ENCODE assay signal across 8 cellular contexts in the genomic region with DNA sequence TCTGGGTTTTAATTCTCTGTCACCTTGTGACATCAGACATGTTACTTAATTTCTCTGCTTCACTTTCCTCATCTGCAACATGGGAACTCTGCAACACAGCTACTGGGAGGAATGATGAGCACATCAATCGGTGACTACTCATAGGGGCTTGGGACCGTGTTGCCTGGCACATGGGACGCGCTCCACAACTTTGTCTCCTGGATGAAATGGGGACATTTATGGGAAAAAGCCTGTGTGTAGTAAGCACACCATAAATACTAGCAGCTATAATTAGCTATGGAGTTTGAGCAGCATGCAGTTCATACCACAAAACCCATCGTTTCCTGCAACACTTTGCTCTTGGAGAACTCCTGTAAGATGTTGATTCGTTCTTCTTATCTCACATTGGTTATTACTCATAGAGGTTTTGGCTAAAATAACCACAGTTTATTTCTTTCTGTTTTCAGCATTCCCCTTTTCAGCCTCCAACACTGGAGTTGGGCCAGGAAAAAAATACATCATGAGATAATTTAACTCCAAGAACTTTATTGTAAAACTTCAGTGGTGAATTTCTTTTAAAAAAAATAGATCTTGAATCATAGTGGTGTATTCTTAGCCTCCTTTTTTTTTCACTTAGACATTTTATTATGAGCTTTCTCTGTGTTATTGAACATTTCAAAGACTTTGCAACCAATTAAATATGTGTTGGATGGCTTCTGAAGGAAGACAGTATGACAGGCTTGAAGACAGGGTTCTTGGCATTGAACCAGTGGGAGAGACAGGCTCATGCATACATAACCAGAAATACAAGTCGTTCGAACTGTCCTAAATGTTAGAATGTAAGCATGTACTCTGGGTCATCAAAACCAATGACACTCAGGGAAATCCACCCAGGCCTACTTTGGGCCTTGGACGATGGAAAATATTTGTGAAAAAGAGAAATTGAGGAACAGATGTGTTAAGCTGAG.
A peak's percentile ranks its signal among the peaks of the same experiment; 100 is the strongest.
DNase-seq lines count a peak whose midpoint lies in the region; ATAC-seq and TF ChIP-seq lines count a peak whose summit lies in the region.

No MANE protein-coding gene starts in this region.

- no peaks in the 10 kb centered on the region for H3K27me3 Mint-ChIP-seq in CD8-positive, alpha-beta T cell (ENCODE audit: low read depth)
- no peaks in the 10 kb centered on the region for H3K27me3 Mint-ChIP-seq in activated B cell treated with CpG ODN at 0.5 μM for 24 hours
- H3K27me3 Mint-ChIP-seq in stimulated activated naive B cell treated with anti-CD40 and anti-IgM and Interleukin-4, amounts not matched to agents 10 μg/mL and 1 μg/mL and 100 μg/mL, for 72 hours, result no peaks in the 10 kb centered on the region

- POLR2A ChIA-PET in CD8-positive, alpha-beta T cell (lab: Charles Lee), result interaction anchor here (0.7 to 4.4 kb wide), 23 partner anchors 9 to 546 kb away, joined by 3 to 29 read pairs (median 5); partner anchors contain the start of genes CPSF2, GOLGA5, NDUFB1 and RIN3
- POLR2A ChIA-PET in activated B cell treated with CpG ODN at 0.5 μM for 24 hours (lab: Charles Lee), result interaction anchor here (0.8 to 1.3 kb wide), 4 partner anchors 9 to 66 kb away, joined by 3 to 7 read pairs (median 4); no protein-coding TSS in a partner anchor

- peak; percentile 75 for ATAC-seq in CD8-positive, alpha-beta T cell
- peak; percentile 43 for ATAC-seq in HG03095 (IDR thresholded peaks at IDR 0.05; ENCODE audit: unreplicated experiment)
- ATAC-seq in activated B cell treated with CpG ODN at 0.5 μM for 24 hours (ENCODE audit: low read depth), result no peak
- peak; percentile 77 for ATAC-seq in Right ventricle myocardium superior (ENCODE audit: poor library complexity)
- ATAC-seq in stimulated activated naive B cell treated with anti-CD40 and anti-IgM and Interleukin-4, amounts not matched to agents 10 μg/mL and 1 μg/mL and 100 μg/mL, for 72 hours (replicated peaks), result peak; percentile 36 to 49

- H3K27me3 ChIP-seq in CD8-positive, alpha-beta T cell (ENCODE audit: insufficient read depth, low read length), result no peaks in the 10 kb centered on the region

- intact Hi-C loops in CD8-positive, alpha-beta T cell (cut with DNase I, micrococcal nuclease), result loop anchor here (1.0 to 5.0 kb wide), 6 partner anchors 29 to 71 kb away; no protein-coding TSS in a partner anchor
- intact Hi-C loops in activated B cell treated with CpG ODN at 0.5 μM for 24 hours (cut with micrococcal nuclease), result no loop called here
- intact Hi-C loops in Right ventricle myocardium superior (cut with DNase I), result no loop called here

- H3K4me1 ChIP-seq in CD8-positive, alpha-beta T cell (ENCODE audit: insufficient read depth, low read length), result peaks cover 98% of the 10 kb centered on the region

- peak in 5 of 7 experiments; percentile 26 to 64 (median 39) for DNase-seq in CD8-positive, alpha-beta T cell
- DNase-seq in activated B cell treated with CpG ODN at 0.5 μM for 24 hours (no peak), Right ventricle myocardium superior (no peak), COLO668 (lab: John Stamatoyannopoulos, UW; ENCODE audit: unreplicated experiment) (no peak), NCI-H1694 (lab: John Stamatoyannopoulos, UW) (no peak), NAMALWA (ENCODE audit: low spot score) (no peak)
- DNase-seq in stimulated activated naive B cell treated with anti-CD40 and anti-IgM and Interleukin-4, amounts not matched to agents 10 μg/mL and 1 μg/mL and 100 μg/mL, for 72 hours, result no peak

- peaks cover 97% of the 10 kb centered on the region for H3K4me1 Mint-ChIP-seq in CD8-positive, alpha-beta T cell (ENCODE audit: low read depth)
- peaks cover 79% of the 10 kb centered on the region for H3K4me1 Mint-ChIP-seq in activated B cell treated with CpG ODN at 0.5 μM for 24 hours
- peaks cover 62 to 81% of the 10 kb centered on the region in 2 donors for H3K4me1 Mint-ChIP-seq in stimulated activated naive B cell treated with anti-CD40 and anti-IgM and Interleukin-4, amounts not matched to agents 10 μg/mL and 1 μg/mL and 100 μg/mL, for 72 hours

- H3K36me3 ChIP-seq in CD8-positive, alpha-beta T cell (ENCODE audit: insufficient read depth, low read length), result no peaks in the 10 kb centered on the region

- H3K4me3 Mint-ChIP-seq in CD8-positive, alpha-beta T cell, result peak overlapping the region; percentile 74
- peak overlapping the region; percentile 29 for H3K4me3 Mint-ChIP-seq in activated B cell treated with CpG ODN at 0.5 μM for 24 hours
- peak overlapping the region in 1 of 2 donors; percentile 22 for H3K4me3 Mint-ChIP-seq in stimulated activated naive B cell treated with anti-CD40 and anti-IgM and Interleukin-4, amounts not matched to agents 10 μg/mL and 1 μg/mL and 100 μg/mL, for 72 hours

- H3K27ac ChIP-seq in CD8-positive, alpha-beta T cell (ENCODE audit: low read depth, low read length), result peak overlapping the region; percentile 22

- TF ChIP-seq CTCF in CD8-positive, alpha-beta T cell (IDR thresholded peaks at IDR 0.05), result no peak
- no peak for TF ChIP-seq CTCF in activated B cell treated with CpG ODN at 0.5 μM for 24 hours (IDR thresholded peaks at IDR 0.05)

- peak overlapping the region; percentile 38 for H3K4me3 ChIP-seq in CD8-positive, alpha-beta T cell (ENCODE audit: low read depth, low read length)

- peak overlapping the region; percentile 95 for H3K27ac Mint-ChIP-seq in CD8-positive, alpha-beta T cell
- no peak overlapping the region for H3K27ac Mint-ChIP-seq in activated B cell treated with CpG ODN at 0.5 μM for 24 hours
- peak overlapping the region; percentile 75 for H3K27ac Mint-ChIP-seq in stimulated activated naive B cell treated with anti-CD40 and anti-IgM and Interleukin-4, amounts not matched to agents 10 μg/mL and 1 μg/mL and 100 μg/mL, for 72 hours

- peaks cover 5% of the 10 kb centered on the region for H3K9me3 Mint-ChIP-seq in CD8-positive, alpha-beta T cell
- peaks cover 4% of the 10 kb centered on the region for H3K9me3 Mint-ChIP-seq in activated B cell treated with CpG ODN at 0.5 μM for 24 hours
- H3K9me3 Mint-ChIP-seq in stimulated activated naive B cell treated with anti-CD40 and anti-IgM and Interleukin-4, amounts not matched to agents 10 μg/mL and 1 μg/mL and 100 μg/mL, for 72 hours, result peaks cover 7% of the 10 kb centered on the region in 2 donors

- CTCF ChIA-PET in CD8-positive, alpha-beta T cell (lab: Charles Lee), result interaction anchor here (0.6 to 2.8 kb wide), 16 partner anchors 9 to 464 kb away, joined by 3 to 18 read pairs (median 4); no protein-coding TSS in a partner anchor
- CTCF ChIA-PET in activated B cell treated with CpG ODN at 0.5 μM for 24 hours (lab: Charles Lee), result interaction anchor here (1.1 to 5.0 kb wide), 7 partner anchors 9 to 100 kb away, joined by 3 to 61 read pairs (median 4); no protein-coding TSS in a partner anchor

- H3K36me3 Mint-ChIP-seq in CD8-positive, alpha-beta T cell, result peaks cover 11% of the 10 kb centered on the region
- H3K36me3 Mint-ChIP-seq in activated B cell treated with CpG ODN at 0.5 μM for 24 hours (ENCODE audit: low read depth), result peaks cover 6% of the 10 kb centered on the region
- peaks cover 14 to 46% of the 10 kb centered on the region in 2 donors for H3K36me3 Mint-ChIP-seq in stimulated activated naive B cell treated with anti-CD40 and anti-IgM and Interleukin-4, amounts not matched to agents 10 μg/mL and 1 μg/mL and 100 μg/mL, for 72 hours

- no peaks in the 10 kb centered on the region for H3K9me3 ChIP-seq in CD8-positive, alpha-beta T cell (ENCODE audit: low read length)

Comparison
In these comparisons a context has a peak if more than half of its experiments do, and no peak if none do; other contexts are left out.
1. DNase-seq: peak in CD8-positive, alpha-beta T cell (5 of 7); none in activated B cell treated with CpG ODN at 0.5 μM for 24 hours (single experiment), Right ventricle myocardium superior (single experiment), stimulated activated naive B cell treated with anti-CD40 and anti-IgM and Interleukin-4, amounts not matched to agents 10 μg/mL and 1 μg/mL and 100 μg/mL, for 72 hours (single experiment), COLO668 (single experiment), NCI-H1694 (single experiment) and NAMALWA (single experiment).
2. intact Hi-C loops: an anchor here in CD8-positive, alpha-beta T cell (1.0 to 5.0 kb wide); none called in activated B cell treated with CpG ODN at 0.5 μM for 24 hours and Right ventricle myocardium superior.